11 cellular contexts compared by ENCODE assay signal in the genomic region with DNA sequence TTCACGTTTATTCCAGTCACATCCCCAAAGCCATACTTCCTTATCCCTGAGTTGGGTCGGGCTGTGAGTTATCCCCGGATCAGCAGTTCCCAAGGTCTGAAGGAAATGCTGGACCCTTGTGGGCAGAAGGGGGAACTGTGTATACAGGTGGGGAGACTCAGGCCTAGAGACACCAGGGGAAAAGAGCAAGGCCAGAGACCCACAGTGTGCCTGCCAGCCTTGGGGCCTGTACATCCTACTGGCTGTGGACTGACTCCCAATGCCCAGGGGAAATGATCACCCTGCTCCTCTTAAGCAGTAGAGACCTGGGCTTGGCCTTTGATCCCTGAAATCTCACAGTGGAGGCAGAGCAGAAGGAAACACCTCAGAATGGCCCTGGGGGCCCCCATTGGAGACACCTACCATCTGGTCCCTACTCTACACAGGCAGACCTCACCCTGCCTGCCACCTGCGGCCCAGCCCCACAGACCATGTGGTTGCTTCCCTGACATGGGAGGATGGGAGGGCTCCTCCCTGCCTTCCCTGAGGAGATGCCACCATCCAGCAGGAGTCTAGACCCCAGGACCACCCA. TPM values are rescaled to one million over a fixed set of nuclear protein-coding genes. Genes with fewer than 3 reads are reported as not detected.
DNase-seq lines count a peak whose midpoint lies in the region; ATAC-seq and TF ChIP-seq lines count a peak whose summit lies in the region.
"Had no signal": no experiment of that assay in that cellular context is flagged by ENCODE, and none has a peak within 500 bp of the region (broad histone marks: within the 10 kb centered on the region; RNA-seq: fewer than 3 reads in every experiment).

No MANE protein-coding gene starts in this region.

- H3K9me3 ChIP-seq in heart left ventricle (no peaks in the 10 kb centered on the region), mucosa of stomach (ENCODE audit: control insufficient read depth, low read length) (no peaks in the 10 kb centered on the region), uterus (no peaks in the 10 kb centered on the region)

- intact Hi-C loops in heart left ventricle (cut with DNase I): loop anchor here in 9 of 10 donors (2.0 to 10.0 kb wide), 8 partner anchors 41 to 169 kb away; no protein-coding TSS in a partner anchor
- intact Hi-C loops in Right ventricle myocardium inferior (cut with DNase I): loop anchor here (2.0 kb wide), 1 partner anchor 17 kb away; no protein-coding TSS in a partner anchor
- intact Hi-C loops in uterus (cut with DNase I; ENCODE audit: low total_unique reads): no loop called here

- H3K4me3 Mint-ChIP-seq in central memory CD8-positive, alpha-beta T cell: peak overlapping the region; percentile 85

- peak overlapping the region; percentile 91 for H3K27ac Mint-ChIP-seq in central memory CD8-positive, alpha-beta T cell (ENCODE audit: low read depth)

- TF ChIP-seq POLR2A in heart left ventricle (IDR thresholded peaks at IDR 0.05) (no peak), uterus (IDR thresholded peaks at IDR 0.05) (no peak)

- H3K4me3 ChIP-seq in heart left ventricle (peak overlapping the region in 11 of 12 donors; percentile 64 to 95 (median 77)), mucosa of stomach (ENCODE audit: low read length) (peak overlapping the region; percentile 8), uterus (peak overlapping the region; percentile 90 to 95)

- peaks cover 24% of the 10 kb centered on the region for H3K4me1 Mint-ChIP-seq in central memory CD8-positive, alpha-beta T cell

- no peaks in the 10 kb centered on the region for H3K9me3 Mint-ChIP-seq in central memory CD8-positive, alpha-beta T cell

- WGBS in heart left ventricle, 4 donors: 36 to 53% (median 42%) methylated on average over 3 to 4 of the region's 4 CpGs

- H3K27me3 Mint-ChIP-seq in central memory CD8-positive, alpha-beta T cell: no peaks in the 10 kb centered on the region

- H3K27ac ChIP-seq in heart left ventricle: peak overlapping the region; percentile 44 to 99 (median 93)
- peak overlapping the region; percentile 96 to 100 for H3K27ac ChIP-seq in uterus

- peak overlapping the region; percentile 78 for H3K9ac ChIP-seq in mucosa of stomach (ENCODE audit: low read length)

- H3K36me3 Mint-ChIP-seq in central memory CD8-positive, alpha-beta T cell (ENCODE audit: insufficient read depth): peaks cover 9% of the 10 kb centered on the region

- H3K36me3 ChIP-seq in heart left ventricle (peaks cover 0 to 44% (median 39%) of the 10 kb centered on the region in 9 donors), mucosa of stomach (ENCODE audit: control insufficient read depth, insufficient read depth, low read length) (peaks cover 4% of the 10 kb centered on the region), uterus (no peaks in the 10 kb centered on the region)

- no peak for ATAC-seq in heart left ventricle
- no peak for ATAC-seq in Right ventricle myocardium inferior
- no peak for ATAC-seq in central memory CD8-positive, alpha-beta T cell (replicated peaks; ENCODE audit: extremely low read depth, poor library complexity, severe bottlenecking)
- ATAC-seq in HG03520 (IDR thresholded peaks at IDR 0.05; ENCODE audit: unreplicated experiment): no peak

- H3K27me3 ChIP-seq in heart left ventricle: no peaks in the 10 kb centered on the region
- no peaks in the 10 kb centered on the region for H3K27me3 ChIP-seq in mucosa of stomach (ENCODE audit: control insufficient read depth, insufficient read depth, low read length)
- no peaks in the 10 kb centered on the region for H3K27me3 ChIP-seq in uterus

- DNase-seq in heart left ventricle (peak in 3 of 5 donors; percentile 26 to 51 (median 30)), Right ventricle myocardium inferior (ENCODE audit: missing footprints) (no peak), uterus (peak; percentile 41 to 61), GM10266 (ENCODE audit: extremely low spot score) (no peak), DMS53 treated with DMSO at 0.1 percent for 48 hours (lab: John Stamatoyannopoulos, UW; ENCODE audit: unreplicated experiment) (no peak)
- DNase-seq in central memory CD8-positive, alpha-beta T cell (ENCODE audit: low spot score in 2 of 2): no peak
- DNase-seq: kidney glomerular epithelial cell; NCI-H2029 treated with DMSO at 0.1 percent for 48 hours; stimulated activated naive CD4-positive, alpha-beta T cell had no signal

- H3K4me1 ChIP-seq in heart left ventricle (peaks cover 0 to 53% (median 24%) of the 10 kb centered on the region in 12 donors), mucosa of stomach (ENCODE audit: control insufficient read depth, insufficient read depth, low read length) (peaks cover 21% of the 10 kb centered on the region), uterus (peaks cover 0 to 4% of the 10 kb centered on the region in 2 donors)

- TF ChIP-seq CTCF in heart left ventricle (IDR thresholded peaks at IDR 0.05): peak in 1 of 12 donors; percentile 8
- peak in 2 of 4 experiments; percentile 14 to 22 for TF ChIP-seq CTCF in uterus (IDR thresholded peaks at IDR 0.05)
- TF ChIP-seq CTCF in GM10266 (IDR thresholded peaks at IDR 0.05; ENCODE audit: control insufficient read depth, insufficient read depth, low read depth, missing control alignments): no peak

RNA-seq across cellular contexts. Expression of a gene that starts 1.3 kb away (rescaled TPM):
- 100 to 1,000 TPM in 1 of 9 donors, 10 to 100 TPM in 8; 35.0 to 183 (median 52.9) TPM for total RNA-seq in heart left ventricle
- polyA plus RNA-seq in heart left ventricle: 10 to 100 TPM; 72.3 to 76.6 TPM
- total RNA-seq in Right ventricle myocardium inferior: 48.2 TPM
- 1,000 to 10,000 TPM in 2 of 4 donors, 100 to 1,000 TPM in 1, 10 to 100 TPM in 1; 91.7 to 2,170 (median 948) TPM for total RNA-seq in uterus

RNA-seq across cellular contexts. Expression of a gene that starts 16.7 kb away (rescaled TPM):
- total RNA-seq in heart left ventricle (10 to 100 TPM in 8 of 9 donors, 1 to 10 TPM in 1; 8.4 to 23.1 (median 21.6) TPM), Right ventricle myocardium inferior (16.6 TPM), uterus (1 to 10 TPM in 3 of 4 donors, under 1 TPM in 1; 0.59 to 7.9 (median 3.0) TPM)
- 10 to 100 TPM in 1 of 2 donors, 1 to 10 TPM in 1; 9.7 to 12.9 TPM for polyA plus RNA-seq in heart left ventricle

RNA-seq across cellular contexts. Expression of a gene that starts 25.0 kb away (rescaled TPM):
- total RNA-seq in heart left ventricle (100 to 1,000 TPM; 114 to 270 (median 167) TPM), Right ventricle myocardium inferior (250 TPM), uterus (100 to 1,000 TPM; 182 to 647 (median 274) TPM)
- polyA plus RNA-seq in heart left ventricle: 100 to 1,000 TPM in 1 of 2 donors, 10 to 100 TPM in 1; 55.5 to 257 TPM

RNA-seq across cellular contexts. Expression of a gene that starts 34.2 kb away (rescaled TPM):
- not detected for total RNA-seq in heart left ventricle
- polyA plus RNA-seq in heart left ventricle: not detected
- total RNA-seq in Right ventricle myocardium inferior: not detected
- not detected for total RNA-seq in uterus

RNA-seq across cellular contexts. Expression of a gene that starts 53.9 kb away (rescaled TPM):
- total RNA-seq in heart left ventricle (10 to 100 TPM; 20.0 to 26.6 (median 23.1) TPM), Right ventricle myocardium inferior (20.1 TPM), uterus (10 to 100 TPM; 10.8 to 39.5 (median 28.0) TPM)
- 10 to 100 TPM; 11.4 to 31.5 TPM for polyA plus RNA-seq in heart left ventricle

Comparison
In these comparisons a context has a peak if more than half of its experiments do, and no peak if none do; other contexts are left out.
1. DNase-seq: peak in heart left ventricle (3 of 5) and uterus (2 of 2); none in Right ventricle myocardium inferior (single experiment), central memory CD8-positive, alpha-beta T cell (0 of 2), GM10266 (single experiment) and DMS53 treated with DMSO at 0.1 percent for 48 hours (single experiment).
2. H3K4me3 ChIP-seq: peak in every context shown above with its lines; median percentile 92 in uterus; 77 in heart left ventricle; 8 in mucosa of stomach.